ENCODE assay signal across 34 cellular contexts in genomic region chr7:21562385-21562784, GRCh38.
"Had no signal": no experiment of that assay in that cellular context is flagged by ENCODE, and none has a peak within 500 bp of the region (broad histone marks: within the 10 kb centered on the region; RNA-seq: fewer than 3 reads in every experiment).

No MANE protein-coding gene starts in this region.

- H3K4me2 ChIP-seq: KMS-11 had no signal

- H3K36me3 ChIP-seq: MG63 had no signal

- H3K4me3 ChIP-seq: MG63 had no signal

- H3K27ac ChIP-seq: KMS-11 had no signal

- DNase-seq: Karpas-422, Kasumi-1, KG1, MG63, MM.1S, MV-4-11, NCI-H1048, NCI-H1092, NCI-H1092 treated with DMSO at 0.1 percent for 48 hours, NCI-H1105, NCI-H1105 treated with DMSO at 0.1 percent for 48 hours, NCI-H1417, NCI-H1417 treated with DMSO at 0.1 percent for 48 hours, NCI-H1436, NCI-H1436 treated with DMSO at 0.1 percent for 48 hours, NCI-H146, NCI-H1694, NCI-H1694 treated with DMSO at 0.1 percent for 48 hours, NCI-H187, NCI-H187 treated with DMSO at 0.1 percent for 48 hours, NCI-H1930, NCI-H2029, NCI-H2029 treated with DMSO at 0.1 percent for 48 hours, NCI-H2081 treated with DMSO at 0.1 percent for 48 hours, NCI-H2107, NCI-H2171, NCI-H2171 treated with DMSO at 0.1 percent for 48 hours, NCI-H2227 treated with DMSO at 0.1 percent for 48 hours, NCI-H226, NCI-H345, NCI-H446, NCI-H446 treated with DMSO at 0.1 percent for 48 hours, NCI-H510A had no signal

- H3K9ac ChIP-seq: KMS-11 had no signal

- H3K27me3 ChIP-seq: MG63 had no signal

- H3K9me3 ChIP-seq: MG63 had no signal
